ENCODE assay signal across 19 cellular contexts in genomic region chr6:113511100-113511499, GRCh38.
"Had no signal": no experiment of that assay in that cellular context is flagged by ENCODE, and none has a peak within 500 bp of the region (broad histone marks: within the 10 kb centered on the region; RNA-seq: fewer than 3 reads in every experiment).

No MANE protein-coding gene starts in this region.

- H3K36me3 ChIP-seq: breast epithelium had no signal

- H3K4me3 ChIP-seq: breast epithelium had no signal

- H3K27ac ChIP-seq: breast epithelium had no signal

- DNase-seq: activated CD4-positive, alpha-beta T cell treated with anti-CD3 and anti-CD28 coated beads for 48 hours; activated CD4-positive, alpha-beta T cell treated with anti-CD3 and anti-CD28 coated beads, Interleukin-2, amount 50 U/mL, for 4 hours; activated CD4-positive, CD25-positive, alpha-beta regulatory T cell treated with anti-CD3 and anti-CD28 coated beads, Interleukin-2, amount 50 U/mL, for 72 hours; activated CD8-positive, alpha-beta memory T cell treated with anti-CD3 and anti-CD28 coated beads, Interleukin-2, amount 50 U/mL, for 48 hours; activated CD8-positive, alpha-beta T cell treated with anti-CD3 and anti-CD28 coated beads, Interleukin-2, amount 10 ng/mL, durations not matched to agents 7 days and 5 days; activated T-cell treated with anti-CD3 and anti-CD28 coated beads, Interleukin-2, amount 50 U/mL, for 1 hour; aorta; caudate nucleus; NCI-H1048; NCI-H1694; NCI-H2029; NCI-H2107; NCI-H510A treated with DMSO at 0.1 percent for 48 hours; PC-3; SHP77 treated with DMSO at 0.1 percent for 48 hours; T-helper 17 cell; T-helper 9 cell had no signal

- H3K9me3 ChIP-seq: breast epithelium had no signal

- H3K4me1 ChIP-seq: breast epithelium had no signal

- H3K27me3 ChIP-seq: breast epithelium had no signal

- ATAC-seq: activated CD8-positive, alpha-beta T cell treated with anti-CD3 and anti-CD28 coated beads, Interleukin-2, amount 10 ng/mL, durations not matched to agents 7 days and 5 days; PC-3; T-helper 17 cell; WTC11 had no signal
